In genomic region chr13:88895261-88895941, GRCh38 we compare ENCODE assay signal across 21 cellular contexts.
"Had no signal": no experiment of that assay in that cellular context is flagged by ENCODE, and none has a peak within 500 bp of the region (broad histone marks: within the 10 kb centered on the region; RNA-seq: fewer than 3 reads in every experiment).

No MANE protein-coding gene starts in this region.

- H3K4me1 Mint-ChIP-seq: activated B cell treated with CpG ODN at 0.5 μM for 24 hours; activated naive CD8-positive, alpha-beta T cell treated with anti-CD3 and anti-CD28 coated beads for 36 hours; brain; memory B cell; naive thymus-derived CD4-positive, alpha-beta T cell had no signal

- H3K27ac Mint-ChIP-seq: activated B cell treated with CpG ODN at 0.5 μM for 24 hours; activated CD8-positive, alpha-beta T cell treated with anti-CD3 and anti-CD28 coated beads, Interleukin-2, amount 10 ng/mL, durations not matched to agents 7 days and 5 days; activated naive CD8-positive, alpha-beta T cell treated with anti-CD3 and anti-CD28 coated beads for 36 hours; activated T-cell treated with anti-CD3 and anti-CD28 coated beads, Interleukin-2, amount 50 U/mL, for 72 hours; brain; memory B cell; naive thymus-derived CD4-positive, alpha-beta T cell had no signal

- H3K36me3 Mint-ChIP-seq: activated naive CD8-positive, alpha-beta T cell treated with anti-CD3 and anti-CD28 coated beads for 36 hours; brain; memory B cell; naive thymus-derived CD4-positive, alpha-beta T cell had no signal

- H3K27ac ChIP-seq: esophagus squamous epithelium, hepatocyte, left ventricle myocardium inferior, transverse colon had no signal

- H3K9me3 Mint-ChIP-seq: activated B cell treated with CpG ODN at 0.5 μM for 24 hours had no signal

- H3K9me3 ChIP-seq: esophagus squamous epithelium, mucosa of descending colon, transverse colon had no signal

- H3K36me3 ChIP-seq: esophagus squamous epithelium, left ventricle myocardium inferior, transverse colon had no signal

- H3K27me3 Mint-ChIP-seq: activated B cell treated with CpG ODN at 0.5 μM for 24 hours; activated naive CD8-positive, alpha-beta T cell treated with anti-CD3 and anti-CD28 coated beads for 36 hours; brain; memory B cell; naive thymus-derived CD4-positive, alpha-beta T cell had no signal

- H3K4me1 ChIP-seq: esophagus squamous epithelium, left ventricle myocardium inferior, transverse colon had no signal

- H3K4me3 ChIP-seq: esophagus squamous epithelium, hepatocyte, left ventricle myocardium inferior, mucosa of descending colon, transverse colon had no signal

- H3K27me3 ChIP-seq: esophagus squamous epithelium, hepatocyte, transverse colon had no signal

- H3K4me3 Mint-ChIP-seq: activated B cell treated with CpG ODN at 0.5 μM for 24 hours; activated CD8-positive, alpha-beta T cell treated with anti-CD3 and anti-CD28 coated beads, Interleukin-2, amount 10 ng/mL, durations not matched to agents 7 days and 5 days; activated naive CD8-positive, alpha-beta T cell treated with anti-CD3 and anti-CD28 coated beads for 36 hours; activated T-cell treated with anti-CD3 and anti-CD28 coated beads, Interleukin-2, amount 50 U/mL, for 72 hours; brain; memory B cell; naive thymus-derived CD4-positive, alpha-beta T cell had no signal

- DNase-seq: activated B cell treated with CpG ODN at 0.5 μM for 24 hours; activated CD4-positive, alpha-beta T cell treated with anti-CD3 and anti-CD28 coated beads for 48 hours; activated CD8-positive, alpha-beta memory T cell treated with anti-CD3 and anti-CD28 coated beads, Interleukin-2, amount 50 U/mL, for 4 hours; activated CD8-positive, alpha-beta T cell treated with anti-CD3 and anti-CD28 coated beads, Interleukin-2, amount 10 ng/mL, durations not matched to agents 7 days and 5 days; activated gamma-delta T cell; activated naive CD8-positive, alpha-beta T cell treated with anti-CD3 and anti-CD28 coated beads for 36 hours; activated T-cell treated with anti-CD3 and anti-CD28 coated beads, Interleukin-2, amount 50 U/mL, for 72 hours; amygdala; cerebellar nuclear complex; effector CD8-positive, alpha-beta T cell; esophagus squamous epithelium; left ventricle myocardium inferior; mucosa of descending colon; naive thymus-derived CD4-positive, alpha-beta T cell; retina; stimulated activated CD4-positive, alpha-beta T cell treated with anti-CD3 and anti-CD28 coated beads, Interleukin-12 subunit alpha, Interleukin-12 subunit beta, amount 100 ng/mL, for 4 hours; stimulated activated CD4-positive, alpha-beta T cell treated with anti-CD3 and anti-CD28 coated beads, Interleukin-2, amount 100 ng/mL, for 24 hours; transverse colon had no signal

- ATAC-seq: activated CD8-positive, alpha-beta T cell treated with anti-CD3 and anti-CD28 coated beads, Interleukin-2, amount 10 ng/mL, durations not matched to agents 7 days and 5 days; activated T-cell treated with anti-CD3 and anti-CD28 coated beads, Interleukin-2, amount 50 U/mL, for 72 hours; mucosa of descending colon; naive thymus-derived CD4-positive, alpha-beta T cell had no signal
